21 cellular contexts compared by ENCODE assay signal in the genomic region with DNA sequence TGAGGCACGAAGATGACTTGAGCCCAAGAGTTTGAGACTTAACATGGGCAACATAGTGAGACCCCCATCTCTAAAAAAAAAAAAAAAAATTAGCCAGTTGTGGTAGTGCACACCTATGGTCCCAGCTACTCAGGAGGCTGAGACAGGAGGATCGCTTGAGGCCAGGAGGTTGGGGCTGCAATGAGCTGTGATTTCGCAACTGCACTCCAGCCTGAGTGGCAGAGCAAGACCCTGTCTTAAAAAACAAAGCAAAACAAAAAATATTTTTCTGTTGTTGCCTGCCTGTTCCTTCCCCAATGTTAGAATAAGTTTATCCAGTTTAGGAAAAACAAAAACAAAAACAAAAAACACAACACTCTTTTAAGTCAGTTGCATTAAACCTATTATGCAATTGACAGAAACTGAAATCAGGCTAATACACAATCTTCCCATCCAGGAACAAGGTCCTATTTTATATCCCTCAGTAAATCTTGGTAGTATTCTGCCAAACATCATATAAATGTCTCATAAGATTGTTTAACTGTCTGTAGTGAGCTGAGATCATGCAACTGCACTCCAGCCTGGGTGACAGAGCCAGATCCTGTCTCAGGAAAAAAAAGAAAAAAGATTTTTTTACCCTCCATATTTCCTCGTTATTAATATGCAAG.
"Had no signal": no experiment of that assay in that cellular context is flagged by ENCODE, and none has a peak within 500 bp of the region (broad histone marks: within the 10 kb centered on the region; RNA-seq: fewer than 3 reads in every experiment).

No MANE protein-coding gene starts in this region.

- H3K27ac ChIP-seq: colonic mucosa, tibial nerve, uterus had no signal

- H3K27me3 ChIP-seq: colonic mucosa, tibial nerve, uterus had no signal

- H3K4me3 ChIP-seq: colonic mucosa, lung, tibial nerve, uterus had no signal

- H3K9me3 ChIP-seq: colonic mucosa, tibial nerve, uterus had no signal

- H3K4me1 ChIP-seq: colonic mucosa, uterus had no signal

- H3K36me3 ChIP-seq: colonic mucosa, tibial nerve, uterus had no signal

- FAIRE-seq: islet of Langerhans had no signal

- ATAC-seq: activated CD8-positive, alpha-beta memory T cell treated with anti-CD3 and anti-CD28 coated beads, Interleukin-2, amount 10 ng/mL, durations not matched to agents 7 days and 5 days; activated T-helper 17 cell treated with anti-CD3 and anti-CD28 coated beads, Interleukin-2, amount 50 U/mL, for 72 hours; esophagus mucosa; left lobe of liver; stimulated activated naive CD8-positive, alpha-beta T cell treated with anti-CD3 and anti-CD28 coated beads, Interleukin-15, Interleukin-2, amounts not matched to agents 100 U/mL and 50 U/mL, for 24 hours had no signal

- DNase-seq: activated CD4-positive, alpha-beta memory T cell treated with anti-CD3 and anti-CD28 coated beads, Interleukin-2, amount 10 ng/mL, durations not matched to agents 7 days and 5 days; activated CD4-positive, alpha-beta T cell treated with anti-CD3 and anti-CD28 coated beads for 48 hours; activated CD4-positive, CD25-positive, alpha-beta regulatory T cell; activated CD8-positive, alpha-beta memory T cell treated with anti-CD3 and anti-CD28 coated beads, Interleukin-2, amount 10 ng/mL, durations not matched to agents 7 days and 5 days; activated naive CD4-positive, alpha-beta T cell treated with Interleukin-2 at 50 U/mL for 16 hours; central memory CD4-positive, alpha-beta T cell; colonic mucosa; nephron progenitor cell; occipital lobe; posterior cingulate gyrus; retina; stimulated activated CD4-positive, alpha-beta T cell treated with anti-CD3 and anti-CD28 coated beads, Interleukin-12 subunit alpha, Interleukin-12 subunit beta, amount 100 ng/mL, for 4 hours; stimulated activated CD4-positive, alpha-beta T cell treated with anti-CD3 and anti-CD28 coated beads, Interleukin-2, amount 100 ng/mL, for 24 hours; stimulated activated naive CD8-positive, alpha-beta T cell treated with anti-CD3 and anti-CD28 coated beads, Interleukin-15, Interleukin-2, amounts not matched to agents 100 U/mL and 50 U/mL, for 24 hours; uterus had no signal
